Comparison of ENCODE assay signal across 8 cellular contexts in genomic region chr2:231563378-231563961, GRCh38. TPM values are rescaled to one million over a fixed set of nuclear protein-coding genes. Genes with fewer than 3 reads are reported as not detected.
A peak's percentile ranks its signal among the peaks of the same experiment; 100 is the strongest.
DNase-seq lines count a peak whose midpoint lies in the region; ATAC-seq and TF ChIP-seq lines count a peak whose summit lies in the region.

No MANE protein-coding gene starts in this region.

- peaks cover under 1% of the 10 kb centered on the region for H3K4me1 Mint-ChIP-seq in activated CD8-positive, alpha-beta T cell treated with anti-CD3 and anti-CD28 coated beads for 36 hours (ENCODE audit: low read depth)

- ATAC-seq in activated CD8-positive, alpha-beta T cell treated with anti-CD3 and anti-CD28 coated beads for 36 hours: peak; percentile 99
- no peak for ATAC-seq in GM18873 (IDR thresholded peaks at IDR 0.05; ENCODE audit: low FRiP score, unreplicated experiment)

- no peaks in the 10 kb centered on the region for H3K9me3 Mint-ChIP-seq in activated CD8-positive, alpha-beta T cell treated with anti-CD3 and anti-CD28 coated beads for 36 hours

- no peak overlapping the region for H3K27ac ChIP-seq in osteoblast (ENCODE audit: low read depth, low read length)

- intact Hi-C loops in activated CD8-positive, alpha-beta T cell treated with anti-CD3 and anti-CD28 coated beads for 36 hours (cut with micrococcal nuclease): loop anchor here (5.0 kb wide), 1 partner anchor 39 kb away; no protein-coding TSS in a partner anchor

- CTCF ChIA-PET in AG04449 (lab: Yijun Ruan, JAX): interaction anchor here (0.6 to 8.3 kb wide), 32 partner anchors 8 to 236 kb away, joined by 3 to 159 read pairs (median 7); partner anchors contain the start of gene TEX44
- CTCF ChIA-PET in activated CD8-positive, alpha-beta T cell treated with anti-CD3 and anti-CD28 coated beads for 36 hours (lab: Charles Lee): interaction anchor here (0.7 to 2.3 kb wide), 21 partner anchors 8 to 120 kb away, joined by 3 to 22 read pairs (median 4); partner anchors contain the start of gene NMUR1

- H3K27me3 ChIP-seq in GM06990 (replicated peaks; ENCODE audit: control insufficient read depth, insufficient read depth, low read length) (no peaks in the 10 kb centered on the region), osteoblast (ENCODE audit: insufficient read depth, low read length) (no peaks in the 10 kb centered on the region)

- no peaks in the 10 kb centered on the region for H4K20me1 ChIP-seq in osteoblast (ENCODE audit: insufficient read depth, low read length)

- no peak overlapping the region for H3K4me3 Mint-ChIP-seq in activated CD8-positive, alpha-beta T cell treated with anti-CD3 and anti-CD28 coated beads for 36 hours

- TF ChIP-seq CTCF in AG04449 (IDR thresholded peaks at IDR 0.05; ENCODE audit: insufficient read depth, low read length, missing control alignments): peak; percentile 79
- peak; percentile 83 for TF ChIP-seq CTCF in GM06990 (IDR thresholded peaks at IDR 0.05; ENCODE audit: insufficient read depth, low read length, poor library complexity, severe bottlenecking)
- peak; percentile 71 for TF ChIP-seq CTCF in activated CD8-positive, alpha-beta T cell treated with anti-CD3 and anti-CD28 coated beads for 36 hours (IDR thresholded peaks at IDR 0.05)
- peak; percentile 69 for TF ChIP-seq CTCF in osteoblast (IDR thresholded peaks at IDR 0.05; ENCODE audit: extremely low read depth, low read depth, low read length)

- H3K36me3 ChIP-seq in GM06990 (ENCODE audit: control insufficient read depth, insufficient read depth, low read length): no peaks in the 10 kb centered on the region
- no peaks in the 10 kb centered on the region for H3K36me3 ChIP-seq in osteoblast (ENCODE audit: insufficient read depth, low read length)

- H2AFZ ChIP-seq in osteoblast (ENCODE audit: low read length): no peak overlapping the region

- POLR2A ChIA-PET in AG04449 (lab: Yijun Ruan, JAX): interaction anchor here (1.0 kb wide), 1 partner anchor 100 kb away, joined by 4 read pairs; no protein-coding TSS in a partner anchor
- POLR2A ChIA-PET in activated CD8-positive, alpha-beta T cell treated with anti-CD3 and anti-CD28 coated beads for 36 hours (lab: Charles Lee): interaction anchor here (0.9 kb wide), 1 partner anchor 37 kb away, joined by 4 read pairs; no protein-coding TSS in a partner anchor

- H3K27ac Mint-ChIP-seq in activated CD8-positive, alpha-beta T cell treated with anti-CD3 and anti-CD28 coated beads for 36 hours: no peak overlapping the region

- H3K4me1 ChIP-seq in osteoblast (ENCODE audit: insufficient read depth, low read length): no peaks in the 10 kb centered on the region

- H3K9me3 ChIP-seq in osteoblast (ENCODE audit: low read depth, low read length): no peaks in the 10 kb centered on the region

- DNase-seq in AG04449 (ENCODE audit: low read depth, low spot score) (no peak), GM06990 (ENCODE audit: extremely low read depth, insufficient read length) (no peak), NCI-H1694 treated with DMSO at 0.1 percent for 48 hours (lab: John Stamatoyannopoulos, UW) (peak; percentile 55), fibroblast of the conjunctiva (ENCODE audit: low read depth) (peak; percentile 60), osteoblast (ENCODE audit: insufficient read length, low spot score, missing footprints) (peak; percentile 92), mesenteric fat pad (ENCODE audit: low spot score) (no peak)
- DNase-seq in activated CD8-positive, alpha-beta T cell treated with anti-CD3 and anti-CD28 coated beads for 36 hours: peak; percentile 66

- H3K4me2 ChIP-seq in osteoblast (ENCODE audit: insufficient read depth, low read length): no peak overlapping the region

- no peaks in the 10 kb centered on the region for H3K36me3 Mint-ChIP-seq in activated CD8-positive, alpha-beta T cell treated with anti-CD3 and anti-CD28 coated beads for 36 hours (ENCODE audit: low read depth)

- H3K4me3 ChIP-seq in AG04449 (ENCODE audit: low read depth, low read length): no peak overlapping the region
- no peak overlapping the region for H3K4me3 ChIP-seq in GM06990 (replicated peaks; ENCODE audit: low read depth, low read length)
- H3K4me3 ChIP-seq in osteoblast (ENCODE audit: insufficient read depth, low read length): no peak overlapping the region

- no peaks in the 10 kb centered on the region for H3K27me3 Mint-ChIP-seq in activated CD8-positive, alpha-beta T cell treated with anti-CD3 and anti-CD28 coated beads for 36 hours

- H3K79me2 ChIP-seq in osteoblast (ENCODE audit: insufficient read depth, low read length): no peaks in the 10 kb centered on the region

RNA-seq across cellular contexts. Expression of gene TEX44, which starts 29.2 kb away (rescaled TPM):
- total RNA-seq in activated CD8-positive, alpha-beta T cell treated with anti-CD3 and anti-CD28 coated beads for 36 hours: not detected
- total RNA-seq in osteoblast (not detected in 2 replicates), mesenteric fat pad (not detected)

RNA-seq across cellular contexts. Expression of gene NMUR1, which starts 33.2 kb away (rescaled TPM):
- total RNA-seq in activated CD8-positive, alpha-beta T cell treated with anti-CD3 and anti-CD28 coated beads for 36 hours: under 1 TPM in 1 of 2 experiments, not detected in 1; 0.09 TPM
- under 0.01 TPM in 2 replicates for total RNA-seq in osteoblast
- 1.4 TPM for total RNA-seq in mesenteric fat pad

Comparison
In these comparisons a context has a peak if more than half of its experiments do, and no peak if none do; other contexts are left out.
1. DNase-seq: peak in NCI-H1694 treated with DMSO at 0.1 percent for 48 hours (single experiment), activated CD8-positive, alpha-beta T cell treated with anti-CD3 and anti-CD28 coated beads for 36 hours (single experiment), fibroblast of the conjunctiva (single experiment) and osteoblast (single experiment); none in AG04449 (single experiment), GM06990 (single experiment) and mesenteric fat pad (single experiment).
2. Peak in every context shown above with its lines, with median percentiles within 50 percentile points of each other: CTCF ChIP-seq.